Comparison of ENCODE assay signal across 8 cellular contexts in genomic region chr2:60552096-60552850, GRCh38. TPM values are rescaled to one million over a fixed set of nuclear protein-coding genes. Genes with fewer than 3 reads are reported as not detected.
DNase-seq lines count a peak whose midpoint lies in the region; TF ChIP-seq lines count a peak whose summit lies in the region.

No MANE protein-coding gene starts in this region.

- peaks cover 24% of the 10 kb centered on the region for H3K4me1 Mint-ChIP-seq in T-helper 1 cell treated with Interleukin-12 subunit alpha and Interleukin-12 subunit beta and Interleukin-4 antibody, amounts not matched to agents 30 μg/mL and 1 μg/mL, for 36 hours (ENCODE audit: low read depth)

- H3K27me3 Mint-ChIP-seq in T-helper 1 cell treated with Interleukin-12 subunit alpha and Interleukin-12 subunit beta and Interleukin-4 antibody, amounts not matched to agents 30 μg/mL and 1 μg/mL, for 36 hours (ENCODE audit: low read depth): peaks cover 92% of the 10 kb centered on the region

- CTCF ChIA-PET in RWPE1 (lab: Yijun Ruan, JAX): no interaction called here

- H3K36me3 ChIP-seq in parathyroid adenoma (ENCODE audit: control insufficient read depth, insufficient read depth, low read length): no peaks in the 10 kb centered on the region

- POLR2A ChIA-PET in RWPE1 (lab: Yijun Ruan, JAX; ENCODE audit: low non-redundant PET): no interaction called here

- H3K4me3 Mint-ChIP-seq in T-helper 1 cell treated with Interleukin-12 subunit alpha and Interleukin-12 subunit beta and Interleukin-4 antibody, amounts not matched to agents 30 μg/mL and 1 μg/mL, for 36 hours: peak overlapping the region; percentile 63

- H2AFZ ChIP-seq in parathyroid adenoma: no peak overlapping the region

- peak overlapping the region; percentile 62 for H3K27ac ChIP-seq in RWPE1
- H3K27ac ChIP-seq in parathyroid adenoma: no peak overlapping the region

- H3K4me3 ChIP-seq in parathyroid adenoma (ENCODE audit: low read depth, low read length): peak overlapping the region; percentile 72

- peak overlapping the region; percentile 45 for H3K27ac Mint-ChIP-seq in T-helper 1 cell treated with Interleukin-12 subunit alpha and Interleukin-12 subunit beta and Interleukin-4 antibody, amounts not matched to agents 30 μg/mL and 1 μg/mL, for 36 hours

- DNase-seq in T-helper 1 cell (no peak), RWPE1 (ENCODE audit: low spot score) (peak; percentile 26), erythroblast (lab: John Stamatoyannopoulos, UW) (peak; percentile 57 to 69), Kasumi-1 (lab: John Stamatoyannopoulos, UW) (no peak), H4 (ENCODE audit: low spot score) (no peak), epidermal melanocyte (ENCODE audit: insufficient read length, low spot score) (no peak)

- TF ChIP-seq CTCF in RWPE1 (conservative IDR thresholded peaks at IDR 0.05; ENCODE audit: low read depth): no peak
- TF ChIP-seq CTCF in parathyroid adenoma (IDR thresholded peaks at IDR 0.05): no peak

- H3K79me2 ChIP-seq in parathyroid adenoma: no peaks in the 10 kb centered on the region

- H3K9me3 ChIP-seq in parathyroid adenoma (ENCODE audit: control insufficient read depth, low read length): no peaks in the 10 kb centered on the region

- H3K36me3 Mint-ChIP-seq in T-helper 1 cell treated with Interleukin-12 subunit alpha and Interleukin-12 subunit beta and Interleukin-4 antibody, amounts not matched to agents 30 μg/mL and 1 μg/mL, for 36 hours (ENCODE audit: low read depth): no peaks in the 10 kb centered on the region

- H3K4me1 ChIP-seq in parathyroid adenoma: no peaks in the 10 kb centered on the region

- no peaks in the 10 kb centered on the region for H3K27me3 ChIP-seq in parathyroid adenoma (ENCODE audit: control insufficient read depth, insufficient read depth, low read length)

- TF ChIP-seq POLR2A in erythroblast (IDR thresholded peaks at IDR 0.05; ENCODE audit: low read length): no peak

- H3K4me2 ChIP-seq in parathyroid adenoma (ENCODE audit: low read length): peak overlapping the region; percentile 53

- H3K9ac ChIP-seq in parathyroid adenoma: no peak overlapping the region

- H3K9me3 Mint-ChIP-seq in T-helper 1 cell treated with Interleukin-12 subunit alpha and Interleukin-12 subunit beta and Interleukin-4 antibody, amounts not matched to agents 30 μg/mL and 1 μg/mL, for 36 hours: no peaks in the 10 kb centered on the region

RNA-seq across cellular contexts. Expression of gene BCL11A, which starts 1.2 kb away (rescaled TPM):
- 1.1 and 1.3 TPM in 2 replicates for total RNA-seq in H4 (2014; rRNA removed; shearing (Covaris generic))

Comparison
In these comparisons a context has a peak if more than half of its experiments do, and no peak if none do; other contexts are left out.
1. DNase-seq: peak in RWPE1 (single experiment) and erythroblast (2 of 2); none in T-helper 1 cell (0 of 5), Kasumi-1 (0 of 2), H4 (single experiment) and epidermal melanocyte (single experiment).